Comparison of ENCODE assay signal across 25 cellular contexts in the genomic region with DNA sequence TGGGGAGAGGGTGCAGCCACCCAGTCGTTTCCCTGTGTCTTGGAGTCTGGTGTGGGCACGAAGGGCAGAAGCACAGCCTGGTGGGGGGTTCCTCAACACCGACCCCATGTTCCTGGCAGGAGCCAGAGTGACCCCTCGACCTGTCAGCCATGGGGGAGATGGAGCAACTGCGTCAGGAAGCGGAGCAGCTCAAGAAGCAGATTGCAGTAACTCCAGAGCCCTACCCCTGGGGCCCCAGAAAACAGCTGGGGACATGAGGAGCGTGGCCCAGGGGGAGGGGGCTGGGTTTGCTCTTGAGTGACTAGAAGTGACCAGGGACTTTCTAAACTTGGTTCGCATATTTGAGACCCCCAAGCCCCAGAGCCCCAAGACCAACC. TPM values are rescaled to one million over a fixed set of nuclear protein-coding genes. Genes with fewer than 3 reads are reported as not detected.
A peak's percentile ranks its signal among the peaks of the same experiment; 100 is the strongest.
DNase-seq lines count a peak whose midpoint lies in the region; TF ChIP-seq lines count a peak whose summit lies in the region.
"Had no signal": no experiment of that assay in that cellular context is flagged by ENCODE, and none has a peak within 500 bp of the region (broad histone marks: within the 10 kb centered on the region; RNA-seq: fewer than 3 reads in every experiment).

No MANE protein-coding gene starts in this region.

- 94% methylated on average over 6 of the region's 8 CpGs for WGBS in esophagus muscularis mucosa

- TF ChIP-seq EP300 in esophagus muscularis mucosa (IDR thresholded peaks at IDR 0.05) = no peak

- H3K27me3 ChIP-seq in left ventricle myocardium inferior (ENCODE audit: low read depth) = no peaks in the 10 kb centered on the region
- no peaks in the 10 kb centered on the region for H3K27me3 ChIP-seq in SJCRH30
- H3K27me3 ChIP-seq in esophagus muscularis mucosa = no peaks in the 10 kb centered on the region

- H3K27ac ChIP-seq in left ventricle myocardium inferior (replicated peaks) = peak overlapping the region; percentile 64
- peak overlapping the region; percentile 48 for H3K27ac ChIP-seq in SJCRH30
- no peak overlapping the region for H3K27ac ChIP-seq in esophagus muscularis mucosa (replicated peaks in 1 of 4)
- H3K27ac ChIP-seq: C4-2B, PC-9 had no signal

- intact Hi-C loops in left ventricle myocardium inferior (cut with micrococcal nuclease) (no loop called here), cardiac septum (cut with DNase I) (no loop called here), esophagus muscularis mucosa (cut with DNase I) (no loop called here)

- DNase-seq in left ventricle myocardium inferior (no peak), cardiac septum (ENCODE audit: low spot score) (no peak), SJCRH30 (peak in 1 of 2 experiments; percentile 30), glutamatergic neuron (no peak), GM13976 (ENCODE audit: low spot score) (no peak), esophagus muscularis mucosa (ENCODE audit: extremely low spot score) (no peak), ACHN (no peak)
- DNase-seq: Calu3; CD8-positive, alpha-beta memory T cell; DMS153; GDM1; HCEC 1CT; Kasumi-1; NCI-H1694 treated with DMSO at 0.1 percent for 48 hours; NCI-H2081 treated with DMSO at 0.1 percent for 48 hours; NCI-H2171 treated with DMSO at 0.1 percent for 48 hours; NCI-H446; PC-9; RPMI8226; SHP77 treated with DMSO at 0.1 percent for 48 hours; SK-N-SH had no signal

- in situ Hi-C loops in GM13976 (cut with MboI; ENCODE audit: low sequenced_read_pairs, unreplicated experiment) = no loop called here
- in situ Hi-C loops in ACHN (cut with HindIII; ENCODE audit: low pct_ligation_motif_present, low pct_unique_long_range_greater_than_20kb, low sequenced_read_pairs) = no loop called here

- H3K4me3 Mint-ChIP-seq in glutamatergic neuron (ENCODE audit: unreplicated experiment) = no peak overlapping the region
- H3K4me3 Mint-ChIP-seq: CD8-positive, alpha-beta memory T cell; GM23338; IgD-negative memory B cell had no signal

- H3K4me3 ChIP-seq in left ventricle myocardium inferior = no peak overlapping the region
- H3K4me3 ChIP-seq in SJCRH30 = no peak overlapping the region
- H3K4me3 ChIP-seq in esophagus muscularis mucosa = no peak overlapping the region
- H3K4me3 ChIP-seq: GM23338, PC-9 had no signal

- H3K4me1 ChIP-seq in left ventricle myocardium inferior = peaks cover 11% of the 10 kb centered on the region
- peaks cover 22% of the 10 kb centered on the region for H3K4me1 ChIP-seq in SJCRH30
- H3K4me1 ChIP-seq in esophagus muscularis mucosa = no peaks in the 10 kb centered on the region

- peaks cover 23% of the 10 kb centered on the region for H3K4me1 Mint-ChIP-seq in glutamatergic neuron (ENCODE audit: low read depth, unreplicated experiment)
- H3K4me1 Mint-ChIP-seq: CD8-positive, alpha-beta memory T cell had no signal

- H3K27ac Mint-ChIP-seq in glutamatergic neuron (ENCODE audit: unreplicated experiment) = peak overlapping the region; percentile 68
- H3K27ac Mint-ChIP-seq: CD8-positive, alpha-beta memory T cell; GM23338; IgD-negative memory B cell had no signal

- H3K9me3 ChIP-seq in left ventricle myocardium inferior (replicated peaks) (no peaks in the 10 kb centered on the region), SJCRH30 (replicated peaks) (no peaks in the 10 kb centered on the region), esophagus muscularis mucosa (no peaks in the 10 kb centered on the region)
- H3K9me3 ChIP-seq: SK-N-SH had no signal

- no peak for TF ChIP-seq CTCF in left ventricle myocardium inferior (IDR thresholded peaks at IDR 0.05; ENCODE audit: borderline replicate concordance)
- no peak for TF ChIP-seq CTCF in glutamatergic neuron (IDR thresholded peaks at IDR 0.05; ENCODE audit: partially characterized antibody, unreplicated experiment)
- TF ChIP-seq CTCF in GM13976 (IDR thresholded peaks at IDR 0.05; ENCODE audit: borderline replicate concordance, control extremely low read depth, extremely low read depth, insufficient read depth, missing control alignments) = no peak
- no peak for TF ChIP-seq CTCF in esophagus muscularis mucosa (IDR thresholded peaks at IDR 0.05)

- peaks cover 16% of the 10 kb centered on the region for H3K27me3 Mint-ChIP-seq in glutamatergic neuron (ENCODE audit: unreplicated experiment)
- H3K27me3 Mint-ChIP-seq: CD8-positive, alpha-beta memory T cell; IgD-negative memory B cell had no signal

- H3K36me3 Mint-ChIP-seq in glutamatergic neuron (ENCODE audit: unreplicated experiment) = peaks cover 8% of the 10 kb centered on the region
- H3K36me3 Mint-ChIP-seq: IgD-negative memory B cell had no signal

- peaks cover 6% of the 10 kb centered on the region for H3K9me3 Mint-ChIP-seq in glutamatergic neuron (ENCODE audit: unreplicated experiment)
- H3K9me3 Mint-ChIP-seq: CD8-positive, alpha-beta memory T cell; GM23338; IgD-negative memory B cell had no signal

- no peak for TF ChIP-seq POLR2A in esophagus muscularis mucosa (IDR thresholded peaks at IDR 0.05; ENCODE audit: low read depth)

- H3K36me3 ChIP-seq in left ventricle myocardium inferior = peaks cover 64% of the 10 kb centered on the region
- peaks cover 22% of the 10 kb centered on the region for H3K36me3 ChIP-seq in SJCRH30
- H3K36me3 ChIP-seq in esophagus muscularis mucosa = peaks cover 12 to 85% (median 63%) of the 10 kb centered on the region in 4 donors

RNA-seq across cellular contexts. Expression of a gene that starts 0.4 kb away (rescaled TPM):
- 7.5 TPM for total RNA-seq in left ventricle myocardium inferior
- 9.7 TPM for total RNA-seq in cardiac septum
- total RNA-seq in SJCRH30 (2014; rRNA removed; shearing (Covaris generic)) = 2.2 and 3.2 TPM in 2 replicates
- total RNA-seq in glutamatergic neuron (ENCODE audit: unreplicated experiment) = 45.7 TPM
- total RNA-seq in esophagus muscularis mucosa = 1 to 10 TPM in 1 of 4 donors, under 1 TPM in 3; 0.39 to 1.7 (median 0.46) TPM
- total RNA-seq: Calu3, MCF 10A, PC-9 had no signal

RNA-seq across cellular contexts. Expression of a gene that starts 10.0 kb away (rescaled TPM):
- 0.55 TPM for total RNA-seq in left ventricle myocardium inferior
- 0.65 TPM for total RNA-seq in cardiac septum
- 96.8 and 104 TPM in 2 replicates for total RNA-seq in SJCRH30 (2014; rRNA removed; shearing (Covaris generic))
- 5.2 TPM for total RNA-seq in glutamatergic neuron (ENCODE audit: unreplicated experiment)
- 1 to 10 TPM; 1.2 to 2.9 (median 1.5) TPM for total RNA-seq in esophagus muscularis mucosa

RNA-seq across cellular contexts. Expression of a gene that starts 10.8 kb away (rescaled TPM):
- total RNA-seq in left ventricle myocardium inferior = 73.6 TPM
- total RNA-seq in cardiac septum = 83.5 TPM
- total RNA-seq in SJCRH30 (2014; rRNA removed; shearing (Covaris generic)) = 76.7 and 78.0 TPM in 2 replicates
- 141 TPM for total RNA-seq in glutamatergic neuron (ENCODE audit: unreplicated experiment)
- 10 to 100 TPM; 49.8 to 68.7 (median 58.4) TPM for total RNA-seq in esophagus muscularis mucosa

RNA-seq across cellular contexts. Expression of a gene that starts 12.9 kb away (rescaled TPM):
- total RNA-seq in left ventricle myocardium inferior (17.5 TPM), cardiac septum (25.7 TPM), glutamatergic neuron (ENCODE audit: unreplicated experiment) (58.4 TPM), esophagus muscularis mucosa (10 to 100 TPM; 16.4 to 30.7 (median 26.8) TPM)
- total RNA-seq in SJCRH30 (2014; rRNA removed; shearing (Covaris generic)) = 13.7 and 19.3 TPM in 2 replicates

RNA-seq across cellular contexts. Expression of a gene that starts 19.5 kb away (rescaled TPM):
- total RNA-seq in left ventricle myocardium inferior = 6.5 TPM
- 5.7 TPM for total RNA-seq in cardiac septum
- total RNA-seq in SJCRH30 (2014; rRNA removed; shearing (Covaris generic)) = 2.2 and 3.5 TPM in 2 replicates
- total RNA-seq in glutamatergic neuron (ENCODE audit: unreplicated experiment) = 145 TPM
- 10 to 100 TPM in 2 of 4 donors, 1 to 10 TPM in 2; 3.7 to 12.1 (median 10.0) TPM for total RNA-seq in esophagus muscularis mucosa
- total RNA-seq: Calu3, MCF 10A had no signal

Comparison
In these comparisons a context has a peak if more than half of its experiments do, and no peak if none do; other contexts are left out.
1. H3K27ac ChIP-seq: peak in left ventricle myocardium inferior (single experiment) and SJCRH30 (single experiment); none in esophagus muscularis mucosa (0 of 4).
2. RNA of a gene that starts 10.0 kb away (total RNA-seq): 96.8 to 104 TPM in SJCRH30; 5.2 TPM in glutamatergic neuron (single experiment), 1.2 to 2.9 TPM in esophagus muscularis mucosa, 0.65 TPM in cardiac septum (single experiment) and 0.55 TPM in left ventricle myocardium inferior (single experiment); every median in the first group is over 10 times any median in the second.